In the genomic region with DNA sequence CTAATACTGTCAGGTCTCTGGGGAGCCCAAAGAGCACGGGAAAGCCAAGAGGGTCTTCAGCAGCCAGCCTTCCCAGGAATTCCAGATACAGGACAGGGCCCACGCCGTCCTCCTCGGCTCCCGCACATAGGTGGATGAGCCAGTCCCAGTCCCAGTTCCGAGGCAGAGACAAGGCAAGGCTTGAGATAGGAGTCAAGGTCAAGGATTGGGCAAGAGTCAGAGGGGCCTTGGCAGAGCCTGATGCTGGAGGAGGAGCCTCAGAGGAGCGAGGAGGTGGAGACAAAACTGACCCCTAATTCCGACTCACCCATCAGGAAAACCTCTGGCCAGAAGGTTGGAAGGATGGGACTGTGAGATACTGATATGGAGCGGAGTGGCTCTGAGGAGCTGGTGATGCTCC, we compare ENCODE assay signal across 20 cellular contexts. TPM values are rescaled to one million over a fixed set of nuclear protein-coding genes. Genes with fewer than 3 reads are reported as not detected.
A peak's percentile ranks its signal among the peaks of the same experiment; 100 is the strongest.
DNase-seq lines count a peak whose midpoint lies in the region; ATAC-seq, FAIRE-seq and TF ChIP-seq lines count a peak whose summit lies in the region.
"Had no signal": no experiment of that assay in that cellular context is flagged by ENCODE, and none has a peak within 500 bp of the region (broad histone marks: within the 10 kb centered on the region; RNA-seq: fewer than 3 reads in every experiment).

No MANE protein-coding gene starts in this region.

- H3K9me1 ChIP-seq in K562 (ENCODE audit: control insufficient read depth, insufficient read depth, low read length) = peaks cover 2% of the 10 kb centered on the region

- no peak overlapping the region for H2BK12ac ChIP-seq in neuronal stem cell (ENCODE audit: low read length)

- intact Hi-C loops in K562 (cut with micrococcal nuclease) = no loop called here
- intact Hi-C loops in spleen (cut with DNase I; ENCODE audit: low total_unique reads) = loop anchor here (5.0 kb wide), 1 partner anchor 706 kb away; no protein-coding TSS in a partner anchor

- TF ChIP-seq EP300 in K562 (IDR thresholded peaks at IDR 0.05; ENCODE audit: low read length) = no peak

- H3K9me3 ChIP-seq in K562 (replicated peaks; ENCODE audit: control insufficient read depth, insufficient read depth, low read depth, low read length) (no peaks in the 10 kb centered on the region), neuronal stem cell (replicated peaks in 1 of 2; ENCODE audit: control insufficient read depth in 2 of 2, insufficient read depth in 1 of 2, low read depth in 1 of 2, low read length in 2 of 2) (no peaks in the 10 kb centered on the region), spleen (no peaks in the 10 kb centered on the region)
- H3K9me3 ChIP-seq: BE2C had no signal

- H3K14ac ChIP-seq in neuronal stem cell (ENCODE audit: low read length) = no peak overlapping the region

- peak overlapping the region; percentile 67 for H2BK5ac ChIP-seq in neuronal stem cell (ENCODE audit: low read length)

- no peak for TF ChIP-seq CTCF in RWPE1 (conservative IDR thresholded peaks at IDR 0.05; ENCODE audit: low read depth)
- no peak for TF ChIP-seq CTCF in K562 (IDR thresholded peaks at IDR 0.05 in 2 of 3, conservative IDR thresholded peaks at IDR 0.05 in 1 of 3; ENCODE audit: insufficient read depth in 2 of 3, low read depth in 1 of 3, low read length in 3 of 3)
- TF ChIP-seq CTCF in spleen (IDR thresholded peaks at IDR 0.05 in 8 of 11, conservative IDR thresholded peaks at IDR 0.05 in 3 of 11) = no peak

- FAIRE-seq in K562 (lab: Jason Lieb, UNC) = no peak
- FAIRE-seq: HTR-8/SVneo had no signal

- CTCF ChIA-PET in RWPE1 (lab: Yijun Ruan, JAX) = no interaction called here
- CTCF ChIA-PET in K562 (lab: Yijun Ruan, JAX; ENCODE audit: low intra/inter-chr PET ratio) = no interaction called here

- H4K8ac ChIP-seq in neuronal stem cell (ENCODE audit: low read depth, low read length) = no peak overlapping the region

- no peak overlapping the region for H2BK15ac ChIP-seq in neuronal stem cell (ENCODE audit: low read length)

- TF ChIP-seq POLR2A in K562 (conservative IDR thresholded peaks at IDR 0.05) (no peak), spleen (IDR thresholded peaks at IDR 0.05) (no peak)

- H2AFZ ChIP-seq in K562 (ENCODE audit: low read depth, low read length) (no peak overlapping the region), neuronal stem cell (ENCODE audit: low read length) (no peak overlapping the region)

- H3K9ac ChIP-seq in K562 (ENCODE audit: insufficient read depth in 1 of 2, low read depth in 2 of 2, low read length in 2 of 2) (no peak overlapping the region), neuronal stem cell (ENCODE audit: low read depth, low read length, poor library complexity) (no peak overlapping the region)

- in situ Hi-C loops in K562 (cut with MboI) = no loop called here

- no peaks in the 10 kb centered on the region for H3K79me1 ChIP-seq in neuronal stem cell (ENCODE audit: low read depth, low read length)

- H2AK5ac ChIP-seq in neuronal stem cell (ENCODE audit: low read depth, low read length) = peak overlapping the region; percentile 71

- H3K23ac ChIP-seq in neuronal stem cell (ENCODE audit: low read depth, low read length, poor library complexity) = no peak overlapping the region

- ATAC-seq in K562 (no peak), GM21515 (IDR thresholded peaks at IDR 0.05; ENCODE audit: unreplicated experiment) (no peak)
- ATAC-seq: Panc1 had no signal

- peaks cover 3% of the 10 kb centered on the region for H3K27me3 Mint-ChIP-seq in T-helper 2 cell treated with Interferon-gamma antibody and Interleukin-4, amounts not matched to agents 5 μg/mL and 100 μg/mL, for 36 hours (ENCODE audit: low read depth)

- H3K27ac ChIP-seq in RWPE1 (peak overlapping the region; percentile 91), K562 (ENCODE audit: extremely low read depth, low read depth, low read length) (no peak overlapping the region), neuronal stem cell (replicated peaks; ENCODE audit: low read length) (no peak overlapping the region), spleen (peak overlapping the region in 5 of 8 donors; percentile 1 to 68 (median 54))

- no peak overlapping the region for H3K4me2 ChIP-seq in K562 (ENCODE audit: insufficient read depth, low read length)
- H3K4me2 ChIP-seq in neuronal stem cell (ENCODE audit: insufficient read depth, low read length, poor library complexity, severe bottlenecking) = no peak overlapping the region

- 6% methylated on average over 5 of the region's 9 CpGs for WGBS in K562 (ENCODE audit: insufficient coverage, low coverage, missing lambda C conversion rate)
- WGBS in neuronal stem cell (ENCODE audit: extremely low coverage in 2 of 2, insufficient read length in 2 of 2, insufficient replicate concordance in 1 of 2), 2 donors = no CpG with 5 or more reads among the region's 9 CpGs
- WGBS in spleen, 5 donors = 85 to 89% (median 87%) methylated on average over 6 to 9 of the region's 9 CpGs

- peaks cover 22 to 65% of the 10 kb centered on the region in 2 experiments for H3K27me3 ChIP-seq in K562 (ENCODE audit: control insufficient read depth in 2 of 2, insufficient read depth in 2 of 2, low read length in 2 of 2)
- H3K27me3 ChIP-seq in neuronal stem cell (ENCODE audit: control insufficient read depth in 3 of 3, insufficient read depth in 3 of 3, low read depth in 1 of 3, low read length in 3 of 3) = peaks cover 0 to 10% (median 0%) of the 10 kb centered on the region in 3 experiments
- no peaks in the 10 kb centered on the region for H3K27me3 ChIP-seq in spleen (replicated peaks in 1 of 7)
- H3K27me3 ChIP-seq: BE2C had no signal

- H3K36me3 Mint-ChIP-seq in T-helper 2 cell treated with Interferon-gamma antibody and Interleukin-4, amounts not matched to agents 5 μg/mL and 100 μg/mL, for 36 hours (ENCODE audit: low read depth) = no peaks in the 10 kb centered on the region
- H3K36me3 Mint-ChIP-seq: IgD-negative memory B cell had no signal

- H3K4me3 ChIP-seq in K562 (no peak overlapping the region), neuronal stem cell (ENCODE audit: low read length in 2 of 2) (no peak overlapping the region), spleen (no peak overlapping the region)

- peak overlapping the region; percentile 21 for H3K18ac ChIP-seq in neuronal stem cell (ENCODE audit: low read length)

- no peaks in the 10 kb centered on the region for H3K4me1 Mint-ChIP-seq in T-helper 2 cell treated with Interferon-gamma antibody and Interleukin-4, amounts not matched to agents 5 μg/mL and 100 μg/mL, for 36 hours (ENCODE audit: low read depth)
- H3K4me1 Mint-ChIP-seq: IgD-negative memory B cell had no signal

- TF ChIP-seq RAD21 in K562 (CRISPR knock-in tag; conservative IDR thresholded peaks at IDR 0.05 in 1 of 2, IDR thresholded peaks at IDR 0.05 in 1 of 2) = no peak

- H3K4me1 ChIP-seq in K562 (replicated peaks in 1 of 2; ENCODE audit: control insufficient read depth in 2 of 2, insufficient read depth in 2 of 2, low read length in 2 of 2) (peaks cover 0 to 5% of the 10 kb centered on the region in 2 experiments; a peak in 1 of 5 replicates), neuronal stem cell (ENCODE audit: control insufficient read depth in 2 of 2, insufficient read depth in 1 of 2, low read depth in 1 of 2, low read length in 2 of 2) (peaks cover 1 to 5% of the 10 kb centered on the region in 2 donors), spleen (peaks cover 0 to 23% (median 1%) of the 10 kb centered on the region in 6 donors)

- no peaks in the 10 kb centered on the region for H3K9me3 Mint-ChIP-seq in T-helper 2 cell treated with Interferon-gamma antibody and Interleukin-4, amounts not matched to agents 5 μg/mL and 100 μg/mL, for 36 hours
- H3K9me3 Mint-ChIP-seq: H9, IgD-negative memory B cell had no signal

- no peak overlapping the region for H4K91ac ChIP-seq in neuronal stem cell (ENCODE audit: low read depth, low read length, poor library complexity)

- H3K79me2 ChIP-seq in K562 (ENCODE audit: control insufficient read depth, insufficient read depth, low read length) = no peaks in the 10 kb centered on the region

- DNase-seq in RWPE1 (ENCODE audit: low spot score) = no peak
- no peak for DNase-seq in K562 (ENCODE audit: extremely low read depth in 1 of 4, low spot score in 3 of 4)
- DNase-seq in neuronal stem cell (ENCODE audit: low spot score) = no peak
- DNase-seq in spleen = no peak
- no peak for DNase-seq in NCI-H345 treated with DMSO at 0.1 percent for 48 hours (lab: John Stamatoyannopoulos, UW; ENCODE audit: unreplicated experiment)
- no peak for DNase-seq in T-helper 2 cell treated with Interferon-gamma antibody and Interleukin-4, amounts not matched to agents 5 μg/mL and 100 μg/mL, for 36 hours (ENCODE audit: low spot score)
- DNase-seq: BE2C, H9, Karpas-422, MV-4-11, NCI-H1105 treated with DMSO at 0.1 percent for 48 hours, NCI-H1694, NCI-H2081, NCI-H345, NCI-H524 treated with DMSO at 0.1 percent for 48 hours, NCI-H82 had no signal

- no peak overlapping the region for H3K4ac ChIP-seq in neuronal stem cell (ENCODE audit: low read length)

- H3K36me3 ChIP-seq in K562 (ENCODE audit: control insufficient read depth, insufficient read depth, low read length) = no peaks in the 10 kb centered on the region
- H3K36me3 ChIP-seq in neuronal stem cell (replicated peaks in 1 of 2; ENCODE audit: control insufficient read depth in 2 of 2, insufficient read depth in 2 of 2, low read length in 2 of 2) = no peaks in the 10 kb centered on the region
- no peaks in the 10 kb centered on the region for H3K36me3 ChIP-seq in spleen
- H3K36me3 ChIP-seq: BE2C had no signal

- peaks cover 11% of the 10 kb centered on the region; the same call in 1 of the 2 replicates for H4K20me1 ChIP-seq in K562 (replicated peaks; ENCODE audit: control insufficient read depth, insufficient read depth, low read length)

- POLR2A ChIA-PET in RWPE1 (lab: Yijun Ruan, JAX; ENCODE audit: low non-redundant PET) = no interaction called here
- POLR2A ChIA-PET in K562 (lab: Yijun Ruan, JAX) = interaction anchor here (0.6 to 1.1 kb wide), 3 partner anchors 14 to 45 kb away, joined by 3 to 4 read pairs (median 4); no protein-coding TSS in a partner anchor

- H3K4me3 Mint-ChIP-seq in T-helper 2 cell treated with Interferon-gamma antibody and Interleukin-4, amounts not matched to agents 5 μg/mL and 100 μg/mL, for 36 hours = no peak overlapping the region
- H3K4me3 Mint-ChIP-seq: H9, IgD-negative memory B cell had no signal

- H3K27ac Mint-ChIP-seq in T-helper 2 cell treated with Interferon-gamma antibody and Interleukin-4, amounts not matched to agents 5 μg/mL and 100 μg/mL, for 36 hours = no peak overlapping the region
- H3K27ac Mint-ChIP-seq: IgD-negative memory B cell had no signal

- no TSS peak for BruUV-seq in K562 (replicated peaks; lab: Mats Ljungman, UMichigan)

- H2BK120ac ChIP-seq in neuronal stem cell (ENCODE audit: low read depth, low read length) = no peak overlapping the region

RNA-seq across cellular contexts. Expression of gene KRT80, which starts 21.0 kb away (rescaled TPM):
- not detected in 2 replicates for total RNA-seq in K562 (2011; cell fraction: chromatin; rRNA removed; ENCODE audit: low replicate concordance)
- not detected in 2 replicates for total RNA-seq in K562 (2011; cell fraction: nucleolus; rRNA removed)
- not detected in 2 replicates for total RNA-seq in K562 (2011; cell fraction: nucleoplasm; rRNA removed)
- total RNA-seq in K562 (2014; rRNA removed) = not detected in 2 replicates
- total RNA-seq in K562 (2014; rRNA removed; fragmentation: Illumina TruSeq; extraction: Trizol) = not detected in 2 replicates
- total RNA-seq in K562 (2015; rRNA removed; fragmentation: Illumina TruSeq; extraction: Trizol) = not detected in 2 replicates
- not detected in 2 replicates for total RNA-seq in K562 (2021)
- not detected in 2 replicates for polyA plus RNA-seq in K562 (2011; rRNA removed)
- not detected in 2 replicates for polyA plus RNA-seq in K562 (2011; cell fraction: cytosol; rRNA removed)
- polyA plus RNA-seq in K562 (2011; cell fraction: nucleus; rRNA removed) = not detected in 2 replicates
- not detected in 2 replicates for polyA plus RNA-seq in K562 (2012)
- not detected in 2 replicates for polyA plus RNA-seq in K562 (2014; fragmentation: Illumina TruSeq; extraction: Trizol)
- not detected for polyA plus RNA-seq in K562 (2014; fragmentation: Nextera tagmentation; extraction: Ambion mirVana)
- not detected in 2 replicates for polyA plus RNA-seq in K562 (2014; rRNA removed)
- not detected in 2 replicates for polyA minus RNA-seq in K562 (2011; rRNA and poly(A)+ RNA removed)
- 0.29 and 1.0 TPM in 2 replicates for polyA minus RNA-seq in K562 (2011; cell fraction: cytosol; rRNA and poly(A)+ RNA removed)
- polyA minus RNA-seq in K562 (2011; cell fraction: nucleus; rRNA and poly(A)+ RNA removed) = 0.13 TPM in 1 of 2 replicates, not detected in the other
- polyA plus RNA-seq in neuronal stem cell (2013, experiment 1 of 2) = 0.07 TPM
- 0.07 TPM for polyA plus RNA-seq in neuronal stem cell (2013, experiment 2 of 2)
- total RNA-seq in spleen = under 1 TPM in 2 of 7 donors, not detected in 5; 0.17 to 0.37 TPM
- polyA plus RNA-seq in spleen = under 1 TPM in 1 of 3 donors, not detected in 2; 0.03 TPM
- total RNA-seq: H9 had no signal
- polyA plus RNA-seq: IgD-negative memory B cell had no signal

Comparison
In these comparisons a context has a peak if more than half of its experiments do, and no peak if none do; other contexts are left out.
1. H3K27ac ChIP-seq: peak in RWPE1 (single experiment) and spleen (5 of 8); none in K562 (single experiment) and neuronal stem cell (single experiment).